Comparison of ENCODE assay signal across 17 cellular contexts in genomic region chr12:72024613-72025012, GRCh38.
DNase-seq lines count a peak whose midpoint lies in the region; ATAC-seq, FAIRE-seq and TF ChIP-seq lines count a peak whose summit lies in the region.
"Had no signal": no experiment of that assay in that cellular context is flagged by ENCODE, and none has a peak within 500 bp of the region (broad histone marks: within the 10 kb centered on the region; RNA-seq: fewer than 3 reads in every experiment).

No MANE protein-coding gene starts in this region.

- DNase-seq in K562 (ENCODE audit: extremely low read depth in 1 of 4, low spot score in 3 of 4), result no peak
- DNase-seq in keratinocyte (ENCODE audit: low read depth, low spot score), result no peak
- no peak for DNase-seq in neural crest cell (ENCODE audit: low read depth, low spot score)
- DNase-seq in right cardiac atrium, result no peak
- no peak for DNase-seq in hepatocyte (ENCODE audit: low spot score)
- DNase-seq in GM13977 (ENCODE audit: low spot score), result no peak
- DNase-seq: ACHN; Calu3; CD4-positive, CD25-positive, alpha-beta regulatory T cell; DMS 273 treated with DMSO at 0.1 percent for 48 hours; GM23248 had no signal

- POLR2A ChIA-PET in K562 (lab: Yijun Ruan, JAX), result no interaction called here

- H3K27ac Mint-ChIP-seq in neural crest cell (ENCODE audit: unreplicated experiment), result peak overlapping the region; percentile 29
- H3K27ac Mint-ChIP-seq: CD4-positive, CD25-positive, alpha-beta regulatory T cell had no signal

- BruUV-seq in K562 (replicated peaks; lab: Mats Ljungman, UMichigan), result no TSS peak

- H3K27ac ChIP-seq in K562 (ENCODE audit: extremely low read depth, low read depth, low read length), result no peak overlapping the region
- H3K27ac ChIP-seq in keratinocyte (ENCODE audit: control insufficient read depth, insufficient read depth, low read length), result no peak overlapping the region
- H3K27ac ChIP-seq in right cardiac atrium (ENCODE audit: low read length), result no peak overlapping the region
- H3K27ac ChIP-seq in hepatocyte, result no peak overlapping the region
- H3K27ac ChIP-seq: BLaER1 treated with 17β-estradiol and CSF1 and Interleukin-3, amounts not matched to agents 10 nM and 100 nM; GM23248 had no signal

- H3K36me3 ChIP-seq in K562 (ENCODE audit: control insufficient read depth, insufficient read depth, low read length) (no peaks in the 10 kb centered on the region), keratinocyte (ENCODE audit: control insufficient read depth in 2 of 2, extremely low read depth in 1 of 2, insufficient read depth in 2 of 2, low read length in 2 of 2) (no peaks in the 10 kb centered on the region), hepatocyte (replicated peaks; ENCODE audit: insufficient read depth, low read depth) (no peaks in the 10 kb centered on the region)
- H3K36me3 ChIP-seq: BLaER1 treated with 17β-estradiol and CSF1 and Interleukin-3, amounts not matched to agents 10 nM and 100 nM had no signal

- TF ChIP-seq CTCF in K562 (IDR thresholded peaks at IDR 0.05 in 2 of 3, conservative IDR thresholded peaks at IDR 0.05 in 1 of 3; ENCODE audit: insufficient read depth in 2 of 3, low read depth in 1 of 3, low read length in 3 of 3) (no peak), keratinocyte (optimal IDR thresholded peaks at IDR 0.05 in 1 of 3, IDR thresholded peaks at IDR 0.05 in 1 of 3, conservative IDR thresholded peaks at IDR 0.05 in 1 of 3; ENCODE audit: extremely low read depth in 1 of 3, insufficient read depth in 2 of 3, low read length in 3 of 3) (no peak), neural crest cell (conservative IDR thresholded peaks at IDR 0.05) (no peak), hepatocyte (IDR thresholded peaks at IDR 0.05; ENCODE audit: poor library complexity) (no peak), GM13977 (IDR thresholded peaks at IDR 0.05; ENCODE audit: extremely low read depth, insufficient read depth, missing control alignments) (no peak)

- H3K79me2 ChIP-seq in K562 (ENCODE audit: control insufficient read depth, insufficient read depth, low read length) (no peaks in the 10 kb centered on the region), keratinocyte (ENCODE audit: control insufficient read depth, insufficient read depth, low read length) (no peaks in the 10 kb centered on the region), hepatocyte (no peaks in the 10 kb centered on the region)

- H3K9me1 ChIP-seq in K562 (ENCODE audit: control insufficient read depth, insufficient read depth, low read length), result no peaks in the 10 kb centered on the region
- no peaks in the 10 kb centered on the region for H3K9me1 ChIP-seq in keratinocyte (ENCODE audit: control insufficient read depth, extremely low read depth, insufficient read depth, low read length)

- FAIRE-seq in K562 (lab: Jason Lieb, UNC) (no peak), keratinocyte (lab: Jason Lieb, UNC) (no peak)
- FAIRE-seq: GM12878, H54 had no signal

- H3K27me3 ChIP-seq in K562 (ENCODE audit: control insufficient read depth in 2 of 2, insufficient read depth in 2 of 2, low read length in 2 of 2) (no peaks in the 10 kb centered on the region), keratinocyte (ENCODE audit: control insufficient read depth, extremely low read depth, insufficient read depth, low read length) (no peaks in the 10 kb centered on the region), right cardiac atrium (ENCODE audit: control insufficient read depth, insufficient read depth) (no peaks in the 10 kb centered on the region), hepatocyte (no peaks in the 10 kb centered on the region)
- H3K27me3 ChIP-seq: BLaER1 treated with 17β-estradiol and CSF1 and Interleukin-3, amounts not matched to agents 10 nM and 100 nM had no signal

- no peak overlapping the region for H3K4me2 ChIP-seq in K562 (ENCODE audit: insufficient read depth, low read length)
- no peak overlapping the region for H3K4me2 ChIP-seq in keratinocyte (ENCODE audit: control insufficient read depth, extremely low read depth, insufficient read depth, low read depth, low read length)
- H3K4me2 ChIP-seq in hepatocyte, result no peak overlapping the region
- H3K4me2 ChIP-seq: BLaER1 treated with 17β-estradiol and CSF1 and Interleukin-3, amounts not matched to agents 10 nM and 100 nM had no signal

- H2AFZ ChIP-seq in K562 (ENCODE audit: low read depth, low read length) (peak overlapping the region; percentile 15; the same call in 1 of the 2 replicates), keratinocyte (ENCODE audit: control insufficient read depth, low read length) (peak overlapping the region; percentile 66), hepatocyte (no peak overlapping the region)
- H2AFZ ChIP-seq: GM23248 had no signal

- no peak for TF ChIP-seq POLR2A in K562 (conservative IDR thresholded peaks at IDR 0.05)

- TF ChIP-seq RAD21 in Ishikawa (IDR thresholded peaks at IDR 0.05; ENCODE audit: low read depth), result no peak; the same call in none of the 2 replicates
- TF ChIP-seq RAD21 in K562 (CRISPR knock-in tag; conservative IDR thresholded peaks at IDR 0.05 in 1 of 2, IDR thresholded peaks at IDR 0.05 in 1 of 2), result no peak

- peaks cover 7% of the 10 kb centered on the region for H3K4me1 Mint-ChIP-seq in neural crest cell
- H3K4me1 Mint-ChIP-seq: CD4-positive, CD25-positive, alpha-beta regulatory T cell had no signal

- WGBS in K562 (ENCODE audit: insufficient coverage, low coverage, missing lambda C conversion rate), result 10% methylated on average over 5 of the region's 5 CpGs
- WGBS in right cardiac atrium, result 62% methylated on average over 5 of the region's 5 CpGs
- 84% methylated on average over 5 of the region's 5 CpGs for WGBS in hepatocyte (ENCODE audit: low lambda C conversion rate, missing lambda C conversion rate)

- ATAC-seq in K562 (no peak), HG03439 (IDR thresholded peaks at IDR 0.05; ENCODE audit: unreplicated experiment) (no peak), right cardiac atrium (no peak)
- ATAC-seq: GM12878, HCT116 had no signal

- H3K4me1 ChIP-seq in K562 (replicated peaks in 1 of 2; ENCODE audit: control insufficient read depth in 2 of 2, insufficient read depth in 2 of 2, low read length in 2 of 2) (no peaks in the 10 kb centered on the region; a peak in 1 of 5 replicates), keratinocyte (ENCODE audit: control insufficient read depth, extremely low read depth, insufficient read depth, low read length) (peaks cover 9% of the 10 kb centered on the region), right cardiac atrium (ENCODE audit: control insufficient read depth, insufficient read depth, low read length) (no peaks in the 10 kb centered on the region), hepatocyte (ENCODE audit: insufficient read depth) (no peaks in the 10 kb centered on the region)

- H4K20me1 ChIP-seq in K562 (replicated peaks; ENCODE audit: control insufficient read depth, insufficient read depth, low read length) (no peaks in the 10 kb centered on the region), keratinocyte (ENCODE audit: control insufficient read depth, extremely low read depth, insufficient read depth, low read length) (no peaks in the 10 kb centered on the region), hepatocyte (ENCODE audit: insufficient read depth, poor library complexity, severe bottlenecking) (no peaks in the 10 kb centered on the region)
- H4K20me1 ChIP-seq: BLaER1 treated with 17β-estradiol and CSF1 and Interleukin-3, amounts not matched to agents 10 nM and 100 nM had no signal

- no peaks in the 10 kb centered on the region for H3K9me2 ChIP-seq in hepatocyte (replicated peaks; ENCODE audit: insufficient read depth)

- no peaks in the 10 kb centered on the region for H3K36me3 Mint-ChIP-seq in neural crest cell (ENCODE audit: low read depth)
- H3K36me3 Mint-ChIP-seq: CD4-positive, CD25-positive, alpha-beta regulatory T cell had no signal

- dilution Hi-C loops in keratinocyte (cut with MboI; ENCODE audit: extremely low pct_ligation_motif_present, low sequenced_read_pairs), result no loop called here

- CTCF ChIA-PET in K562 (lab: Yijun Ruan, JAX; ENCODE audit: low intra/inter-chr PET ratio), result no interaction called here

- H3K9ac ChIP-seq in K562 (ENCODE audit: insufficient read depth in 1 of 2, low read depth in 2 of 2, low read length in 2 of 2) (no peak overlapping the region), keratinocyte (ENCODE audit: control insufficient read depth, extremely low read depth, insufficient read depth, low read length) (no peak overlapping the region)
- H3K9ac ChIP-seq: BLaER1 treated with 17β-estradiol and CSF1 and Interleukin-3, amounts not matched to agents 10 nM and 100 nM; GM23248 had no signal

- TF ChIP-seq EP300 in Ishikawa (IDR thresholded peaks at IDR 0.05; ENCODE audit: borderline replicate concordance) (peak; percentile 100), K562 (IDR thresholded peaks at IDR 0.05; ENCODE audit: low read length) (no peak)

- H3K4me3 ChIP-seq in K562 (no peak overlapping the region), keratinocyte (ENCODE audit: control insufficient read depth in 2 of 3, extremely low read depth in 1 of 3, insufficient read depth in 2 of 3, low read depth in 1 of 3, low read length in 3 of 3) (no peak overlapping the region), right cardiac atrium (ENCODE audit: low read length) (no peak overlapping the region), hepatocyte (no peak overlapping the region)
- H3K4me3 ChIP-seq: BLaER1 treated with 17β-estradiol and CSF1 and Interleukin-3, amounts not matched to agents 10 nM and 100 nM; GM12878; GM23248 had no signal

- H3K4me3 Mint-ChIP-seq in neural crest cell, result no peak overlapping the region
- H3K4me3 Mint-ChIP-seq: CD4-positive, CD25-positive, alpha-beta regulatory T cell had no signal

- H3K9me3 Mint-ChIP-seq in neural crest cell, result no peaks in the 10 kb centered on the region

- H3K9me3 ChIP-seq in K562 (replicated peaks; ENCODE audit: control insufficient read depth, insufficient read depth, low read depth, low read length) (no peaks in the 10 kb centered on the region), keratinocyte (ENCODE audit: control insufficient read depth, low read depth, low read length) (no peaks in the 10 kb centered on the region), right cardiac atrium (ENCODE audit: control insufficient read depth, low read length) (no peaks in the 10 kb centered on the region), hepatocyte (ENCODE audit: low read depth) (no peaks in the 10 kb centered on the region)
- H3K9me3 ChIP-seq: BLaER1 treated with 17β-estradiol and CSF1 and Interleukin-3, amounts not matched to agents 10 nM and 100 nM had no signal

- no peaks in the 10 kb centered on the region for H3K27me3 Mint-ChIP-seq in neural crest cell (ENCODE audit: low read depth)
- H3K27me3 Mint-ChIP-seq: CD4-positive, CD25-positive, alpha-beta regulatory T cell had no signal

- intact Hi-C loops in K562 (cut with micrococcal nuclease), result no loop called here
- intact Hi-C loops in right cardiac atrium (cut with DNase I), result no loop called here

- in situ Hi-C loops in K562 (cut with MboI), result no loop called here
- in situ Hi-C loops in GM13977 (cut with MboI; ENCODE audit: low pct_unique_long_range_greater_than_20kb, low sequenced_read_pairs, unreplicated experiment), result no loop called here

TF ChIP-seq in K562, 482 proteins besides CTCF, POLR2A, EP300 and RAD21 (continues in another document):
- TF ChIP-seq TCF7L2 (IDR thresholded peaks at IDR 0.05; ENCODE audit: low read depth, low read length) (no peak), WHSC1 (IDR thresholded peaks at IDR 0.05; ENCODE audit: low read length) (no peak), ZFPM2 (CRISPR knock-in tag; IDR thresholded peaks at IDR 0.05) (no peak), GABPB2 (CRISPR knock-in tag; conservative IDR thresholded peaks at IDR 0.05) (no peak)
